In the genomic region with DNA sequence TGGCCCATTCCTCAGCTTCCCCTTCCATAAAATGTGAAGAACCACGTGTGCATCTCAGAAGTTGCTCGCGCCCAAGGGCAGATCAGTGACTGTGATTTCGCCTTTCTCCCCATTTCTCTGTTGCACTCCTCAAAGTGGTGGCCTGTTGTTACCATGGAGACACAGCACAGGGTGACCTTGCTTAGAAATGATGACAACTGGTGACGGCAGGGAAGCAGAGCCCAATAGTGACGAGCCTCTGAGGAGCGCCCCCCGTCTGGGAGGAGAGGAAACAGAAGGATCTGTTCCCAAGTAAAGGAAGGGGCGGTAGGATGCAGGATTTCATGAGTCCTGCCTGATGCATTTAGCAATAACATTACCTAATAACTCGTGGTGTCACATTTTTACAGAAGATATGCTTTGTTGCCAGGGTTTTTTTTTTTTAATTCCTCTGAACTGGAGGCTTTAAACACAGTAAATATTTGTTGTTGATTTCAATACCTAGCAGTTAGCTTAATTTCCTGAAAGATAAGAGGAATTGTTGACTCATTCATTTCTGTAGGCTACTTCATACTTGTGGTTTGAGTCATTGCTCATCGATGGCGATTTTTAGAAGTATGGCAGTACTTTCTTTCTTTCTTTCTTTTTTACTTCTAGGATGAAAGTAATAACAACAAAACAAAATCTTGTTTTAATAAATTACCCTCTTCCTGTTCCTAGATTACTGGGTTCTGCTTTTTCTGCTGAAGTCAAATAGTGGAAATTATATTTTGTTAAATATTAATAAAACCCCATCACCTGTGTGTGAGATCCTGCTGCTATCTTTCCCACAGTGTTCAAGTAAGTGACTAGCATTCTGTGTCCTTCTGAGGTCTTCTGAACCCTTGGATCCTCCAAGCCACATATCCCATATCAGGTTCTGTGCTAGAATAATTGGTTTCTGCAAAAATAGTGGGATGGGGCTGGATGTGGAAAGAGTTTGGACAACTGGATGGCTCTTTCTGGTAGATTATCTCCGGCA, we compare ENCODE assay signal across 8 cellular contexts. TPM values are rescaled to one million over a fixed set of nuclear protein-coding genes. Genes with fewer than 3 reads are reported as not detected.
DNase-seq lines count a peak whose midpoint lies in the region; ATAC-seq and TF ChIP-seq lines count a peak whose summit lies in the region.

No MANE protein-coding gene starts in this region.

- H3K27me3 ChIP-seq in PC-3 (ENCODE audit: low read length): no peaks in the 10 kb centered on the region

- H3K4me3 ChIP-seq in PC-3 (ENCODE audit: low read length): peak overlapping the region; percentile 28; the same call in 1 of the 2 replicates

- peak; percentile 2 for DNase-seq in stimulated activated naive CD4-positive, alpha-beta T cell treated with Interleukin-2 at 50 U/mL for 16 hours (lab: John Stamatoyannopoulos, UW)
- no peak for DNase-seq in stimulated activated naive CD4-positive, alpha-beta T cell (lab: John Stamatoyannopoulos, UW)
- DNase-seq in PC-3: peak; percentile 82
- peak; percentile 99 for DNase-seq in dermis blood vessel endothelial cell
- DNase-seq in lung microvascular endothelial cell (ENCODE audit: low read depth in 2 of 2): peak; percentile 79 to 97
- DNase-seq in NCI-H187 (lab: John Stamatoyannopoulos, UW): no peak
- no peak for DNase-seq in activated CD4-positive, CD25-positive, alpha-beta regulatory T cell treated with anti-CD3 and anti-CD28 coated beads, Interleukin-2, amount 50 U/mL, for 72 hours

- POLR2A ChIA-PET in PC-3 (lab: Charles Lee; ENCODE audit: unreplicated experiment): interaction anchor here (0.6 to 0.9 kb wide), 4 partner anchors 9 to 128 kb away, joined by 3 to 5 read pairs (median 4); a partner anchor contains a TSS

- intact Hi-C loops in PC-3 (cut with micrococcal nuclease): loop anchor here (1.0 to 5.0 kb wide), 4 partner anchors 15 to 84 kb away; a partner anchor contains a TSS

- peak overlapping the region; percentile 65 for H3K9ac ChIP-seq in PC-3 (ENCODE audit: low read length)

- peak overlapping the region; percentile 93 for H3K27ac ChIP-seq in PC-3 (ENCODE audit: low read length)

- peaks cover 14% of the 10 kb centered on the region for H3K79me2 ChIP-seq in PC-3 (ENCODE audit: low read length)

- no peaks in the 10 kb centered on the region for H3K9me2 ChIP-seq in PC-3 (replicated peaks; ENCODE audit: low read length)

- ATAC-seq in HG02763 (IDR thresholded peaks at IDR 0.05; ENCODE audit: unreplicated experiment) (peak; percentile 64), PC-3 (peak; percentile 50)

- no peaks in the 10 kb centered on the region for H3K9me3 ChIP-seq in PC-3 (ENCODE audit: low read length)

- no TSS peak for BruUV-seq in PC-3 (replicated peaks; lab: Mats Ljungman, UMichigan)

- CTCF ChIA-PET in PC-3 (lab: Charles Lee): interaction anchor here (0.7 kb wide), 1 partner anchor 150 kb away, joined by 4 read pairs; no protein-coding TSS in a partner anchor

- H3F3A ChIP-seq in PC-3 (ENCODE audit: low read length, unreplicated experiment): no peaks in the 10 kb centered on the region

- peak; percentile 39 for TF ChIP-seq CTCF in PC-3 (conservative IDR thresholded peaks at IDR 0.05; ENCODE audit: low read depth, low read length)

- no peaks in the 10 kb centered on the region for H3K36me3 ChIP-seq in PC-3 (ENCODE audit: low read depth, low read length)

- peak overlapping the region; percentile 85 for H3K4me2 ChIP-seq in PC-3 (ENCODE audit: low read length)

- H2AFZ ChIP-seq in PC-3 (ENCODE audit: low read length): no peak overlapping the region

- H4K20me1 ChIP-seq in PC-3 (ENCODE audit: low read length): no peaks in the 10 kb centered on the region

- H3K4me1 ChIP-seq in PC-3 (ENCODE audit: insufficient read depth, low read length): peaks cover 67% of the 10 kb centered on the region

RNA-seq across cellular contexts. Expression of a gene that starts 36.0 kb away (rescaled TPM):
- total RNA-seq in PC-3 (2014; rRNA removed) (10.3 and 17.8 TPM in 2 replicates), dermis blood vessel endothelial cell (78.3 and 90.6 TPM in 2 replicates), lung microvascular endothelial cell (30.9 and 46.6 TPM in 2 replicates)

Comparison
In these comparisons a context has a peak if more than half of its experiments do, and no peak if none do; other contexts are left out.
1. DNase-seq: peak in stimulated activated naive CD4-positive, alpha-beta T cell treated with Interleukin-2 at 50 U/mL for 16 hours (single experiment), PC-3 (single experiment), dermis blood vessel endothelial cell (single experiment) and lung microvascular endothelial cell (2 of 2); none in stimulated activated naive CD4-positive, alpha-beta T cell (0 of 6), NCI-H187 (0 of 2) and activated CD4-positive, CD25-positive, alpha-beta regulatory T cell treated with anti-CD3 and anti-CD28 coated beads, Interleukin-2, amount 50 U/mL, for 72 hours (single experiment).